8 cellular contexts compared by ENCODE assay signal in the genomic region with DNA sequence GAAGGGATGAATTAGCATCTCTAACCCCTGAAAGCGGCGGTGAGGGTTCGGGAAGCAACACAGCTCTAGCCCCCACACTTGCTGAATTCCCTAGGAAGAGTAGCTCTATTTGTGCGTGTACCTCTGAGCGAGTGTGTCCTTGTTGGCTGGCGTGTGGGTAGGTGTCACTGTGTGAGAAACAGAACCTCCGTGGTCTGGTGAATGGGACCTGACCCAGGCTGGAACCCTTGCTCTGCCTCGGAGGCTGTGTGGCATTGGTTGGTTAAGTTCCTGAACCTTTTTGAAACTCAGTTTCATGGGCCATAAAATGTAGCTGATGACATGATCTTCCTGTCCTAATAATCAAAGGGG.
DNase-seq lines count a peak whose midpoint lies in the region; ATAC-seq, FAIRE-seq and TF ChIP-seq lines count a peak whose summit lies in the region.

No MANE protein-coding gene starts in this region.

- peak overlapping the region in 1 of 2 donors; percentile 38 for H3K27ac ChIP-seq in coronary artery

- ATAC-seq in GM19023 (IDR thresholded peaks at IDR 0.05; ENCODE audit: unreplicated experiment) (peak; percentile 18), HG03460 (IDR thresholded peaks at IDR 0.05; ENCODE audit: unreplicated experiment) (peak; percentile 23)

- no peak for FAIRE-seq in GM19239 (lab: Jason Lieb, UNC)

- no peak for TF ChIP-seq CTCF in coronary artery (IDR thresholded peaks at IDR 0.05)
- no peak for TF ChIP-seq CTCF in retinal pigment epithelial cell (conservative IDR thresholded peaks at IDR 0.05; ENCODE audit: low read depth, low read length)

- DNase-seq in coronary artery (ENCODE audit: low spot score) (no peak), retinal pigment epithelial cell (ENCODE audit: low read depth) (no peak), NCI-H187 treated with DMSO at 0.1 percent for 48 hours (lab: John Stamatoyannopoulos, UW) (no peak), NCI-H1417 (lab: John Stamatoyannopoulos, UW) (no peak), GM19239 (ENCODE audit: insufficient read length, low spot score) (no peak), activated gamma-delta T cell treated with Interleukin-2 at 50 U/mL for 16 hours (no peak)

- peak overlapping the region; percentile 80 for H3K4me3 ChIP-seq in coronary artery
- peak overlapping the region; percentile 81 for H3K4me3 ChIP-seq in retinal pigment epithelial cell (ENCODE audit: low read length)
